1 cellular context compared by ENCODE assay signal in the genomic region with DNA sequence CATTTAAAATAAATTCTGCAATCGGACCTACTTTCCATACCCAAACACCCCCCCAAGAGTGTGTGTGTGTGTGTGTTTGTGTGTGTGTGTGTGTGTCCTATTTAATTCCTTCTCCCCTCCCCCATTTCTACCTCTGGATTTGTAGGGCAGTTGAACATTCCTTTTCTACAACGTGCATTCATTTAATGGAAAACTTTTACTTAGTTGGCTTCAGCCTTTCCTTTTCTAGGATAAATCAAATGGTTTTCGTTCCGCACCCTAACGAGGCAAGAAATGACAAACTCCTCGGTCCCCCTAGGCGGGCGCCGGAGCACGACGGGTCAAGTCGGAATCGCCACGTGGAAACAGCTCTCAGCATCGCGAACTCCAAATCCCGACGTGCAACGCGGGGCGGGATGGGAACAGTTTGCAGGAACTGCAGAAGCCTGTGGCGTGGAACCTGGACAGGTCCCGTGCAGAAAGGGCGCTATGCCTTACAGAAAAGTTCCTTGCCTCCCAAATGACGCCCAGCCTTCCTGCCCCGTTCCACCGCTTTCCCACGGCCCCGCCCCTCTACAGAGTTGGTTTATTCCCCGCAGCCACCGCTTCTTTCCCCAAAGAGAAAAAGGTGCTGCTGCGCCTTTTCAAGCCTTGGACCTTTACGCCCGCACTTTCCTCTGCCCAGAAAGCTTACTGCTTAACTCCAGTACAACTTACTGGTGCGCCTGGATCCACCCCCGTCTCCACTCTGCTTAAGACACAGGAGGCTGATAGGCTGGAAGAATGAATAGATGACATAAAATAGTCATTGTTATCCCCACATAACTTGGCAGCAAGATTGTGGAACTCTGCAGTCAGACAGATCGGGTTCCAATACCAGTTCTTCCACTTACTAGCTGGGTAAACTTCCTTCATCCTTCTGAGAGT.
A peak's percentile ranks its signal among the peaks of the same experiment; 100 is the strongest.
TF ChIP-seq lines count a peak whose summit lies in the region.

No MANE protein-coding gene starts in this region.

TF ChIP-seq in K562, 482 proteins besides CTCF, POLR2A, EP300 and RAD21 (continued from another document):
- TF ChIP-seq FOSL1 (tag; conservative IDR thresholded peaks at IDR 0.05), result 0 out of 2 replicates have a peak, but pooled peaks have one; percentile 6
- TF ChIP-seq, protein P1, sequence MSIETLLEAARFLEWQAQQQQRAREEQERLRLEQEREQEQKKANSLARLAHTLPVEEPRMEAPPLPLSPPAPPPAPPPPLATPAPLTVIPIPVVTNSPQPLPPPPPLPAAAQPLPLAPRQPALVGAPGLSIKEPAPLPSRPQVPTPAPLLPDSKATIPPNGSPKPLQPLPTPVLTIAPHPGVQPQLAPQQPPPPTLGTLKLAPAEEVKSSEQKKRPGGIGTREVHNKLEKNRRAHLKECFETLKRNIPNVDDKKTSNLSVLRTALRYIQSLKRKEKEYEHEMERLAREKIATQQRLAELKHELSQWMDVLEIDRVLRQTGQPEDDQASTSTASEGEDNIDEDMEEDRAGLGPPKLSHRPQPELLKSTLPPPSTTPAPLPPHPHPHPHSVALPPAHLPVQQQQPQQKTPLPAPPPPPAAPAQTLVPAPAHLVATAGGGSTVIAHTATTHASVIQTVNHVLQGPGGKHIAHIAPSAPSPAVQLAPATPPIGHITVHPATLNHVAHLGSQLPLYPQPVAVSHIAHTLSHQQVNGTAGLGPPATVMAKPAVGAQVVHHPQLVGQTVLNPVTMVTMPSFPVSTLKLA (conservative IDR thresholded peaks at IDR 0.05), result peak; percentile 97 to 98
- peak; percentile 46; the same call in 1 of the 2 replicates for TF ChIP-seq CHD2 (IDR thresholded peaks at IDR 0.05; ENCODE audit: low read depth, low read length)
- TF ChIP-seq SFPQ (IDR thresholded peaks at IDR 0.05; ENCODE audit: low read depth, low read length), result no peak
- TF ChIP-seq TCF7 (IDR thresholded peaks at IDR 0.05; ENCODE audit: borderline replicate concordance), result 0 out of 2 replicates have a peak, but pooled peaks have one; percentile 60
- peak in 2 of 3 experiments; percentile 30 to 55 for TF ChIP-seq YY1 (IDR thresholded peaks at IDR 0.05; ENCODE audit: borderline replicate concordance in 1 of 3, control insufficient read depth in 1 of 3, extremely low read depth in 1 of 3, insufficient read depth in 3 of 3, insufficient read length in 1 of 3, insufficient replicate concordance in 2 of 3, low read depth in 1 of 3, low read length in 2 of 3)
- peak; percentile 74 for TF ChIP-seq SP1 (CRISPR knock-in tag; IDR thresholded peaks at IDR 0.05)
- no peak for TF ChIP-seq EHMT2 (IDR thresholded peaks at IDR 0.05)
- 0 out of 2 replicates have a peak, but pooled peaks have one; percentile 17 for TF ChIP-seq KLF13 (tag; IDR thresholded peaks at IDR 0.05; ENCODE audit: borderline replicate concordance, low read depth)
- TF ChIP-seq, protein P2, sequence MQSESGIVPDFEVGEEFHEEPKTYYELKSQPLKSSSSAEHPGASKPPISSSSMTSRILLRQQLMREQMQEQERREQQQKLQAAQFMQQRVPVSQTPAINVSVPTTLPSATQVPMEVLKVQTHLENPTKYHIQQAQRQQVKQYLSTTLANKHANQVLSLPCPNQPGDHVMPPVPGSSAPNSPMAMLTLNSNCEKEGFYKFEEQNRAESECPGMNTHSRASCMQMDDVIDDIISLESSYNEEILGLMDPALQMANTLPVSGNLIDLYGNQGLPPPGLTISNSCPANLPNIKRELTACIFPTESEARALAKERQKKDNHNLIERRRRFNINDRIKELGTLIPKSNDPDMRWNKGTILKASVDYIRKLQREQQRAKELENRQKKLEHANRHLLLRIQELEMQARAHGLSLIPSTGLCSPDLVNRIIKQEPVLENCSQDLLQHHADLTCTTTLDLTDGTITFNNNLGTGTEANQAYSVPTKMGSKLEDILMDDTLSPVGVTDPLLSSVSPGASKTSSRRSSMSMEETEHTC (IDR thresholded peaks at IDR 0.05), result no peak
- TF ChIP-seq KDM1A (IDR thresholded peaks at IDR 0.05), result peak in 1 of 2 experiments; percentile 15; a peak in 1 of 4 replicates
- peak; percentile 59; the same call in 1 of the 2 replicates for TF ChIP-seq CTBP1 (IDR thresholded peaks at IDR 0.05; ENCODE audit: borderline replicate concordance)
- TF ChIP-seq JUNB (CRISPR knock-in tag; conservative IDR thresholded peaks at IDR 0.05), result no peak
- TF ChIP-seq POLR2AphosphoS5 (IDR thresholded peaks at IDR 0.05; ENCODE audit: control insufficient read depth, insufficient read depth, low read depth, low read length), result peak; percentile 41; the same call in 1 of the 2 replicates
- TF ChIP-seq PKNOX1 (IDR thresholded peaks at IDR 0.05), result no peak
- peak; percentile 72; the same call in 1 of the 2 replicates for TF ChIP-seq MTA3 (IDR thresholded peaks at IDR 0.05; ENCODE audit: borderline replicate concordance)
- 0 out of 2 replicates have a peak, but pooled peaks have one; percentile 47 for TF ChIP-seq PHF21A (IDR thresholded peaks at IDR 0.05; ENCODE audit: borderline replicate concordance, low read depth)
- peak; percentile 66; the same call in 1 of the 2 replicates for TF ChIP-seq KAT7 (CRISPR knock-in tag; IDR thresholded peaks at IDR 0.05; ENCODE audit: borderline replicate concordance)
- peak; percentile 72 for TF ChIP-seq TBP (optimal IDR thresholded peaks at IDR 0.05; ENCODE audit: low read depth, low read length)
- TF ChIP-seq STAG1 (CRISPR knock-in tag; IDR thresholded peaks at IDR 0.05; ENCODE audit: borderline replicate concordance), result no peak
- no peak for TF ChIP-seq FOXM1 (IDR thresholded peaks at IDR 0.05; ENCODE audit: low read depth)
- 0 out of 2 replicates have a peak, but pooled peaks have one; percentile 71 for TF ChIP-seq FOXM1 (CRISPR knock-in tag; IDR thresholded peaks at IDR 0.05; ENCODE audit: low read depth)
- peak; percentile 81 for TF ChIP-seq CREM (IDR thresholded peaks at IDR 0.05; ENCODE audit: low read depth)
- TF ChIP-seq MAX (CRISPR knock-in tag; IDR thresholded peaks at IDR 0.05), result peak; percentile 97
- peak; percentile 99 for TF ChIP-seq L3MBTL2 (IDR thresholded peaks at IDR 0.05)
- TF ChIP-seq GABPB1 (CRISPR knock-in tag; IDR thresholded peaks at IDR 0.05), result peak; percentile 47; the same call in 1 of the 2 replicates
- TF ChIP-seq MAZ (CRISPR knock-in tag; conservative IDR thresholded peaks at IDR 0.05 in 1 of 2, IDR thresholded peaks at IDR 0.05 in 1 of 2), result peak; percentile 41 to 59; a peak in 3 of 4 replicates
- no peak for TF ChIP-seq RBM15 (IDR thresholded peaks at IDR 0.05; ENCODE audit: insufficient read depth, low read length)
- no peak for TF ChIP-seq ZNF764 (CRISPR knock-in tag; IDR thresholded peaks at IDR 0.05; ENCODE audit: low read depth)
- TF ChIP-seq NCOA1 (IDR thresholded peaks at IDR 0.05; ENCODE audit: low read depth), result peak; percentile 36; the same call in 1 of the 2 replicates
- TF ChIP-seq MYC (IDR thresholded peaks at IDR 0.05; ENCODE audit: low read depth, low read length), result peak; percentile 99
- peak; percentile 84; the same call in 1 of the 2 replicates for TF ChIP-seq MYC (CRISPR knock-in tag; IDR thresholded peaks at IDR 0.05; ENCODE audit: borderline replicate concordance, low read depth)
- peak; percentile 62 for TF ChIP-seq VEZF1 (CRISPR knock-in tag; IDR thresholded peaks at IDR 0.05)
- 0 out of 2 replicates have a peak, but pooled peaks have one; percentile 43 for TF ChIP-seq TOE1 (IDR thresholded peaks at IDR 0.05; ENCODE audit: borderline replicate concordance)
- no peak for TF ChIP-seq TOE1 (CRISPR knock-in tag; IDR thresholded peaks at IDR 0.05; ENCODE audit: borderline replicate concordance, low read depth)
- no peak for TF ChIP-seq ZBTB2 (IDR thresholded peaks at IDR 0.05)
- peak; percentile 67; the same call in 1 of the 2 replicates for TF ChIP-seq MXI1 (IDR thresholded peaks at IDR 0.05; ENCODE audit: low read depth, low read length)
- TF ChIP-seq, protein P3, sequence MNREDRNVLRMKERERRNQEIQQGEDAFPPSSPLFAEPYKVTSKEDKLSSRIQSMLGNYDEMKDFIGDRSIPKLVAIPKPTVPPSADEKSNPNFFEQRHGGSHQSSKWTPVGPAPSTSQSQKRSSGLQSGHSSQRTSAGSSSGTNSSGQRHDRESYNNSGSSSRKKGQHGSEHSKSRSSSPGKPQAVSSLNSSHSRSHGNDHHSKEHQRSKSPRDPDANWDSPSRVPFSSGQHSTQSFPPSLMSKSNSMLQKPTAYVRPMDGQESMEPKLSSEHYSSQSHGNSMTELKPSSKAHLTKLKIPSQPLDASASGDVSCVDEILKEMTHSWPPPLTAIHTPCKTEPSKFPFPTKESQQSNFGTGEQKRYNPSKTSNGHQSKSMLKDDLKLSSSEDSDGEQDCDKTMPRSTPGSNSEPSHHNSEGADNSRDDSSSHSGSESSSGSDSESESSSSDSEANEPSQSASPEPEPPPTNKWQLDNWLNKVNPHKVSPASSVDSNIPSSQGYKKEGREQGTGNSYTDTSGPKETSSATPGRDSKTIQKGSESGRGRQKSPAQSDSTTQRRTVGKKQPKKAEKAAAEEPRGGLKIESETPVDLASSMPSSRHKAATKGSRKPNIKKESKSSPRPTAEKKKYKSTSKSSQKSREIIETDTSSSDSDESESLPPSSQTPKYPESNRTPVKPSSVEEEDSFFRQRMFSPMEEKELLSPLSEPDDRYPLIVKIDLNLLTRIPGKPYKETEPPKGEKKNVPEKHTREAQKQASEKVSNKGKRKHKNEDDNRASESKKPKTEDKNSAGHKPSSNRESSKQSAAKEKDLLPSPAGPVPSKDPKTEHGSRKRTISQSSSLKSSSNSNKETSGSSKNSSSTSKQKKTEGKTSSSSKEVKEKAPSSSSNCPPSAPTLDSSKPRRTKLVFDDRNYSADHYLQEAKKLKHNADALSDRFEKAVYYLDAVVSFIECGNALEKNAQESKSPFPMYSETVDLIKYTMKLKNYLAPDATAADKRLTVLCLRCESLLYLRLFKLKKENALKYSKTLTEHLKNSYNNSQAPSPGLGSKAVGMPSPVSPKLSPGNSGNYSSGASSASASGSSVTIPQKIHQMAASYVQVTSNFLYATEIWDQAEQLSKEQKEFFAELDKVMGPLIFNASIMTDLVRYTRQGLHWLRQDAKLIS (CRISPR knock-in tag; IDR thresholded peaks at IDR 0.05), result no peak
- peak; percentile 66 for TF ChIP-seq SUPT5H (IDR thresholded peaks at IDR 0.05)
- TF ChIP-seq RBFOX2 (IDR thresholded peaks at IDR 0.05; ENCODE audit: low read depth, low read length), result peak; percentile 82
- TF ChIP-seq KDM4B (IDR thresholded peaks at IDR 0.05; ENCODE audit: borderline replicate concordance in 2 of 2, low read depth in 1 of 2), result 0 out of 4 replicates have a peak, but pooled peaks of 1 of the 2 experiments have one; percentile 20
- TF ChIP-seq TARDBP (IDR thresholded peaks at IDR 0.05), result 0 out of 2 replicates have a peak, but pooled peaks have one; percentile 40
